ENCODE assay signal across 7 cellular contexts in the genomic region with DNA sequence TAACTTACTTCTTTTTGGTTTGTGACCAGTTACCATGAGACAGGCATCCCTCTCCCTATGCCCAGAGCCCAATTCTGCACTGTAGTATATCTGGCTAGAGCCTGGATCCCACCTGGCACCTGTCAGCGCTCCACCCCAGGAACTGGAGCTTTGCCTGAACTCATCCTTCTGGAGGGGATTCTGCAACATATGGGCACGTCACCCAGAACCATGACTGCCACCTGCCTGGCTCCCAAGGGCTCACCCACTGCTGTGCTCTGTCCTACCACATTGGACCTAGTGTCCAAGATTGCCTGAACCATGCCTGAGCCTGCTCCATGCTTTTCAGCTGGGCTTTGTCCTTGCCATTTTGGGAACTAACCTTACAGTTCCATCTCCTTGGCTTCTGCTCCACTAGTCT. TPM values are rescaled to one million over a fixed set of nuclear protein-coding genes. Genes with fewer than 3 reads are reported as not detected.
"Had no signal": no experiment of that assay in that cellular context is flagged by ENCODE, and none has a peak within 500 bp of the region (broad histone marks: within the 10 kb centered on the region; RNA-seq: fewer than 3 reads in every experiment).

No MANE protein-coding gene starts in this region.

- ATAC-seq: HCT116 had no signal

- H3K9me3 Mint-ChIP-seq: HFFc6 had no signal

- H3K27ac Mint-ChIP-seq: HFFc6 had no signal

- H3K4me3 Mint-ChIP-seq: HFFc6 had no signal

- DNase-seq: GM23248, GOT3, H7, HFFc6, IMR-90 had no signal

RNA-seq across cellular contexts. Expression of gene GAP43, which starts 21.1 kb away (rescaled TPM):
- total RNA-seq: HT-29 had no signal
